11 cellular contexts compared by ENCODE assay signal in genomic region chr15:74364936-74365618, GRCh38. TPM values are rescaled to one million over a fixed set of nuclear protein-coding genes. Genes with fewer than 3 reads are reported as not detected.
A peak's percentile ranks its signal among the peaks of the same experiment; 100 is the strongest.
DNase-seq lines count a peak whose midpoint lies in the region; ATAC-seq, FAIRE-seq and TF ChIP-seq lines count a peak whose summit lies in the region.
"Had no signal": no experiment of that assay in that cellular context is flagged by ENCODE, and none has a peak within 500 bp of the region (broad histone marks: within the 10 kb centered on the region; RNA-seq: fewer than 3 reads in every experiment).

No MANE protein-coding gene starts in this region.

- ATAC-seq in GM12878: no peak
- peak; percentile 20 for ATAC-seq in stimulated activated naive CD8-positive, alpha-beta T cell treated with anti-CD3 and anti-CD28 coated beads, Interleukin-15, amount 100 ng/mL, for 72 hours
- ATAC-seq in HG02973 (IDR thresholded peaks at IDR 0.05; ENCODE audit: unreplicated experiment): no peak

- H3K36me3 Mint-ChIP-seq in IgD-negative memory B cell: no peaks in the 10 kb centered on the region

- no peaks in the 10 kb centered on the region for H3K4me1 ChIP-seq in GM12878 (ENCODE audit: control insufficient read depth, insufficient read depth, low read length)
- H3K4me1 ChIP-seq: parathyroid adenoma had no signal

- no peak for TF ChIP-seq RAD21 in GM12878 (IDR thresholded peaks at IDR 0.05; ENCODE audit: insufficient read depth, low read depth, low read length)

- H3K36me3 ChIP-seq in GM12878 (ENCODE audit: control insufficient read depth in 2 of 2, insufficient read depth in 2 of 2, low read length in 1 of 2): no peaks in the 10 kb centered on the region
- no peaks in the 10 kb centered on the region for H3K36me3 ChIP-seq in kidney epithelial cell (ENCODE audit: control insufficient read depth, insufficient read depth, low read length)

- no peak for TF ChIP-seq EP300 in GM12878 (IDR thresholded peaks at IDR 0.05; ENCODE audit: borderline replicate concordance in 1 of 2, control insufficient read depth in 1 of 2, low read depth in 2 of 2, low read length in 2 of 2)

- no peak for TF ChIP-seq CTCF in GM12878 (IDR thresholded peaks at IDR 0.05 in 2 of 3, conservative IDR thresholded peaks at IDR 0.05 in 1 of 3; ENCODE audit: control insufficient read depth in 2 of 3, extremely low read depth in 1 of 3, insufficient read depth in 1 of 3, low read depth in 3 of 3, low read length in 3 of 3)
- TF ChIP-seq CTCF in kidney epithelial cell (IDR thresholded peaks at IDR 0.05; ENCODE audit: insufficient read depth, low read length, poor library complexity, severe bottlenecking): no peak

- in situ Hi-C loops in GM12878 (cut with MboI): no loop called here

- no peak for TF ChIP-seq POLR2A in GM12878 (IDR thresholded peaks at IDR 0.05; ENCODE audit: low read depth, low read length)

- intact Hi-C loops in GM12878 (cut with micrococcal nuclease; ENCODE audit: unreplicated experiment): no loop called here

- BruUV-seq in GM12878 (replicated peaks; lab: Mats Ljungman, UMichigan): no TSS peak

- peak overlapping the region in 1 of 3 donors; percentile 67 for H3K27ac Mint-ChIP-seq in IgD-negative memory B cell
- H3K27ac Mint-ChIP-seq in stimulated activated naive CD8-positive, alpha-beta T cell treated with anti-CD3 and anti-CD28 coated beads, Interleukin-15, amount 100 ng/mL, for 72 hours: no peak overlapping the region

- FAIRE-seq in GM12878 (lab: Jason Lieb, UNC): no peak
- FAIRE-seq: GM18507 had no signal

- RAD21 ChIA-PET in GM12878 (lab: Charles Lee; ENCODE audit: unreplicated experiment): no interaction called here

- H3K79me2 ChIP-seq in GM12878 (ENCODE audit: control insufficient read depth, insufficient read depth, low read length): no peaks in the 10 kb centered on the region
- H3K79me2 ChIP-seq: parathyroid adenoma had no signal

- DNase-seq in GM12878 (ENCODE audit: low read depth, low spot score) (no peak), kidney epithelial cell (ENCODE audit: low read depth) (no peak), NOMO-1 treated with DMSO at 0.1 percent for 48 hours (lab: John Stamatoyannopoulos, UW; ENCODE audit: unreplicated experiment) (no peak), SW480 (ENCODE audit: low spot score) (no peak)
- DNase-seq in stimulated activated naive CD8-positive, alpha-beta T cell treated with anti-CD3 and anti-CD28 coated beads, Interleukin-15, amount 100 ng/mL, for 72 hours: no peak
- DNase-seq: effector CD4-positive, alpha-beta T cell; NCI-H187 had no signal

- H3K4me3 Mint-ChIP-seq in IgD-negative memory B cell: peak overlapping the region in 3 of 4 donors; percentile 69 to 76 (median 71)
- peak overlapping the region; percentile 56 to 74 for H3K4me3 Mint-ChIP-seq in stimulated activated naive CD8-positive, alpha-beta T cell treated with anti-CD3 and anti-CD28 coated beads, Interleukin-15, amount 100 ng/mL, for 72 hours

- SMC1A ChIA-PET in GM12878 (lab: Charles Lee; ENCODE audit: uncharacterized antibody, unreplicated experiment): no interaction called here

- H3K9me3 ChIP-seq in GM12878 (replicated peaks; ENCODE audit: control insufficient read depth, insufficient read depth, low read length): no peaks in the 10 kb centered on the region

- CTCF ChIA-PET in GM12878 (lab: Yijun Ruan, JAX): no interaction called here

- H3K9ac ChIP-seq in GM12878 (ENCODE audit: control insufficient read depth, insufficient read depth, low read length): no peak overlapping the region
- H3K9ac ChIP-seq: parathyroid adenoma had no signal

- 96% methylated on average over 11 of the region's 12 CpGs for WGBS in GM12878 (ENCODE audit: insufficient coverage, insufficient replicate concordance, low lambda C conversion rate, missing lambda C conversion rate)

- no peak overlapping the region for H2AFZ ChIP-seq in GM12878 (ENCODE audit: control insufficient read depth, low read depth, low read length)

- H3K27me3 ChIP-seq in GM12878 (replicated peaks in 1 of 2; ENCODE audit: control insufficient read depth in 2 of 2, insufficient read depth in 2 of 2, low read length in 1 of 2) (peaks cover 4 to 5% of the 10 kb centered on the region in 2 experiments; a peak in 3 of 4 replicates), kidney epithelial cell (ENCODE audit: control insufficient read depth, insufficient read depth, low read length) (no peaks in the 10 kb centered on the region)

- peaks cover 21% of the 10 kb centered on the region for H3K27me3 Mint-ChIP-seq in IgD-negative memory B cell
- H3K27me3 Mint-ChIP-seq in stimulated activated naive CD8-positive, alpha-beta T cell treated with anti-CD3 and anti-CD28 coated beads, Interleukin-15, amount 100 ng/mL, for 72 hours: peaks cover 59% of the 10 kb centered on the region

- POLR2A ChIA-PET in GM12878 (lab: Charles Lee): no interaction called here

- no peak overlapping the region for H3K27ac ChIP-seq in GM12878 (ENCODE audit: control insufficient read depth, insufficient read depth)
- H3K27ac ChIP-seq: parathyroid adenoma had no signal

- peaks cover 0 to 2% (median 0%) of the 10 kb centered on the region in 3 donors for H3K4me1 Mint-ChIP-seq in IgD-negative memory B cell
- H3K4me1 Mint-ChIP-seq in stimulated activated naive CD8-positive, alpha-beta T cell treated with anti-CD3 and anti-CD28 coated beads, Interleukin-15, amount 100 ng/mL, for 72 hours: peaks cover 20% of the 10 kb centered on the region

- no peaks in the 10 kb centered on the region for H4K20me1 ChIP-seq in GM12878 (ENCODE audit: control insufficient read depth, insufficient read depth)

- no peak overlapping the region for H3K4me3 ChIP-seq in GM12878
- H3K4me3 ChIP-seq in kidney epithelial cell (ENCODE audit: low read depth, low read length): peak overlapping the region; percentile 52

- H3K4me2 ChIP-seq in GM12878 (ENCODE audit: control insufficient read depth, insufficient read depth): peak overlapping the region; percentile 83; the same call in 1 of the 2 replicates

- no peaks in the 10 kb centered on the region for H3K9me3 Mint-ChIP-seq in IgD-negative memory B cell
- H3K9me3 Mint-ChIP-seq in stimulated activated naive CD8-positive, alpha-beta T cell treated with anti-CD3 and anti-CD28 coated beads, Interleukin-15, amount 100 ng/mL, for 72 hours: no peaks in the 10 kb centered on the region

TF ChIP-seq in GM12878, 131 proteins besides CTCF, POLR2A, EP300 and RAD21 (continues in another document):
- TF ChIP-seq LARP7 (IDR thresholded peaks at IDR 0.05) (no peak), PAX8 (IDR thresholded peaks at IDR 0.05) (no peak), HDGF (IDR thresholded peaks at IDR 0.05) (no peak), ZNF24 (IDR thresholded peaks at IDR 0.05) (no peak), RFX5 (IDR thresholded peaks at IDR 0.05; ENCODE audit: low read depth, low read length) (no peak), E4F1 (IDR thresholded peaks at IDR 0.05; ENCODE audit: borderline replicate concordance, partially characterized antibody) (no peak), MAX (IDR thresholded peaks at IDR 0.05; ENCODE audit: low read depth, low read length) (no peak), EGR1 (IDR thresholded peaks at IDR 0.05; ENCODE audit: borderline replicate concordance in 1 of 2, low read depth in 2 of 2, low read length in 2 of 2) (no peak), NRF1 (conservative IDR thresholded peaks at IDR 0.05; ENCODE audit: low read depth, low read length) (no peak)

RNA-seq across cellular contexts. Expression of gene CYP11A1, which starts 2.4 kb away (rescaled TPM):
- polyA plus RNA-seq in IgD-negative memory B cell: not detected
- 8.3 and 9.5 TPM in 2 replicates for total RNA-seq in GM12878 (2013; cell fraction: nucleolus; rRNA removed)
- not detected in 2 replicates for total RNA-seq in GM12878 (2014; rRNA removed)
- total RNA-seq in GM12878 (2014; rRNA removed; fragmentation: Illumina TruSeq; extraction: Trizol): not detected in 2 replicates
- 0.29 and 0.69 TPM in 2 replicates for total RNA-seq in GM12878 (2021)
- 0.34 TPM for polyA plus RNA-seq in GM12878 (2011; ENCODE audit: low read depth)
- 1.1 and 1.2 TPM in 2 replicates for polyA plus RNA-seq in GM12878 (2011; rRNA removed)
- polyA plus RNA-seq in GM12878 (2011; cell fraction: cytosol; rRNA removed): 0.90 and 1.7 TPM in 2 replicates
- 1.4 and 3.2 TPM in 2 replicates for polyA plus RNA-seq in GM12878 (2011; cell fraction: nucleus; rRNA removed)
- 0.50 and 1.1 TPM in 2 replicates for polyA plus RNA-seq in GM12878 (2012)
- 0.19 TPM in 1 of 2 replicates, not detected in the other for polyA plus RNA-seq in GM12878 (2014; fragmentation: Illumina TruSeq; extraction: Trizol)
- polyA plus RNA-seq in GM12878 (2014; fragmentation: Nextera tagmentation; extraction: Ambion mirVana): under 1 TPM; 0.11 to 0.23 TPM
- 0.52 TPM in 1 of 2 replicates, not detected in the other for polyA plus RNA-seq in GM12878 (2014; rRNA removed)
- polyA plus RNA-seq in GM12878 (2016; fragmentation: Nextera tagmentation; extraction: Ambion mirVana): not detected
- polyA minus RNA-seq in GM12878 (2011; rRNA and poly(A)+ RNA removed): 0.80 and 2.3 TPM in 2 replicates
- not detected in 2 replicates for polyA minus RNA-seq in GM12878 (2011; cell fraction: cytosol; rRNA and poly(A)+ RNA removed)
- polyA minus RNA-seq in GM12878 (2011; cell fraction: nucleus; rRNA and poly(A)+ RNA removed): 1.4 and 1.5 TPM in 2 replicates
- total RNA-seq in kidney epithelial cell: 2.0 and 2.9 TPM in 2 replicates
